ENCODE assay signal across 8 cellular contexts in genomic region chr1:150366416-150367296, GRCh38. TPM values are rescaled to one million over a fixed set of nuclear protein-coding genes. Genes with fewer than 3 reads are reported as not detected.
DNase-seq lines count a peak whose midpoint lies in the region; ATAC-seq, FAIRE-seq and TF ChIP-seq lines count a peak whose summit lies in the region.

No MANE protein-coding gene starts in this region.

- H3K27me3 ChIP-seq in GM12878 (replicated peaks in 1 of 2; ENCODE audit: control insufficient read depth in 2 of 2, insufficient read depth in 2 of 2, low read length in 1 of 2), result no peaks in the 10 kb centered on the region
- H3K27me3 ChIP-seq in vagina, result no peaks in the 10 kb centered on the region

- no peak for TF ChIP-seq POLR2A in GM12878 (IDR thresholded peaks at IDR 0.05; ENCODE audit: low read depth, low read length)
- no peak for TF ChIP-seq POLR2A in vagina (IDR thresholded peaks at IDR 0.05)

- H3K27ac ChIP-seq in GM12878 (ENCODE audit: control insufficient read depth, insufficient read depth) (peak overlapping the region; percentile 94), vagina (peak overlapping the region; percentile 96)

- H3K36me3 ChIP-seq in GM12878 (ENCODE audit: control insufficient read depth in 2 of 2, insufficient read depth in 2 of 2, low read length in 1 of 2) (no peaks in the 10 kb centered on the region), vagina (no peaks in the 10 kb centered on the region)

- FAIRE-seq in GM12878 (lab: Jason Lieb, UNC), result no peak

- no TSS peak for BruUV-seq in GM12878 (replicated peaks; lab: Mats Ljungman, UMichigan)

- TF ChIP-seq RAD21 in GM12878 (IDR thresholded peaks at IDR 0.05; ENCODE audit: insufficient read depth, low read depth, low read length), result no peak

- H3K4me3 Mint-ChIP-seq in CD14-positive monocyte, result peak overlapping the region; percentile 93 to 96

- TF ChIP-seq EP300 in GM12878 (IDR thresholded peaks at IDR 0.05; ENCODE audit: borderline replicate concordance in 1 of 2, control insufficient read depth in 1 of 2, low read depth in 2 of 2, low read length in 2 of 2), result no peak

- in situ Hi-C loops in GM12878 (cut with MboI), result no loop called here

- peaks cover 0 to 6% of the 10 kb centered on the region in 2 donors for H3K36me3 Mint-ChIP-seq in CD14-positive monocyte

- peak overlapping the region; percentile 67 for H3K4me2 ChIP-seq in GM12878 (ENCODE audit: control insufficient read depth, insufficient read depth)

- no peak for DNase-seq in CD14-positive monocyte (ENCODE audit: low spot score)
- no peak for DNase-seq in Jurkat, Clone E6-1 (ENCODE audit: low read depth, low spot score)
- DNase-seq in GM12878 (ENCODE audit: low read depth, low spot score), result no peak
- DNase-seq in medulla oblongata (ENCODE audit: extremely low spot score), result peak; percentile 42
- no peak for DNase-seq in vagina (ENCODE audit: extremely low spot score in 2 of 2)
- no peak for DNase-seq in SKM-1 (lab: John Stamatoyannopoulos, UW; ENCODE audit: unreplicated experiment)
- no peak for DNase-seq in stimulated activated CD4-positive, alpha-beta T cell treated with anti-CD3 and anti-CD28 coated beads, Interleukin-4, amount 100 ng/mL, for 24 hours

- H3K4me1 Mint-ChIP-seq in CD14-positive monocyte, result peaks cover 33% of the 10 kb centered on the region

- H3K4me1 ChIP-seq in GM12878 (ENCODE audit: control insufficient read depth, insufficient read depth, low read length) (peaks cover 5% of the 10 kb centered on the region), vagina (peaks cover 42% of the 10 kb centered on the region)

- SMC1A ChIA-PET in GM12878 (lab: Charles Lee; ENCODE audit: uncharacterized antibody, unreplicated experiment), result no interaction called here

- TF ChIP-seq CTCF in CD14-positive monocyte (IDR thresholded peaks at IDR 0.05), result no peak
- TF ChIP-seq CTCF in GM12878 (IDR thresholded peaks at IDR 0.05 in 2 of 3, conservative IDR thresholded peaks at IDR 0.05 in 1 of 3; ENCODE audit: control insufficient read depth in 2 of 3, extremely low read depth in 1 of 3, insufficient read depth in 1 of 3, low read depth in 3 of 3, low read length in 3 of 3), result no peak
- no peak for TF ChIP-seq CTCF in vagina (IDR thresholded peaks at IDR 0.05)

- H3K9ac ChIP-seq in GM12878 (ENCODE audit: control insufficient read depth, insufficient read depth, low read length), result peak overlapping the region; percentile 93

- peaks cover 0 to 2% (median 0%) of the 10 kb centered on the region in 7 donors for H3K9me3 Mint-ChIP-seq in CD14-positive monocyte

- no peak for ATAC-seq in GM12878
- no peak for ATAC-seq in HG03342 (IDR thresholded peaks at IDR 0.05; ENCODE audit: unreplicated experiment)

- POLR2A ChIA-PET in GM12878 (lab: Charles Lee), result interaction anchor here (0.5 to 1.7 kb wide), 5 partner anchors 15 to 246 kb away, joined by 3 to 5 read pairs (median 4); partner anchors contain the start of gene FALEC

- CTCF ChIA-PET in GM12878 (lab: Yijun Ruan, JAX), result interaction anchor here (0.6 to 1.4 kb wide), 2 partner anchors 74 to 111 kb away, joined by 3 read pairs; no protein-coding TSS in a partner anchor

- H3K27ac Mint-ChIP-seq in CD14-positive monocyte, result peak overlapping the region; percentile 26 to 100 (median 99)

- RAD21 ChIA-PET in GM12878 (lab: Charles Lee; ENCODE audit: unreplicated experiment), result no interaction called here

- H3K4me3 ChIP-seq in Jurkat, Clone E6-1 (ENCODE audit: low read length), result peak overlapping the region; percentile 90
- H3K4me3 ChIP-seq in GM12878 (peak overlapping the region; percentile 69), vagina (peak overlapping the region; percentile 48 to 61)

- no peak overlapping the region for H2AFZ ChIP-seq in GM12878 (ENCODE audit: control insufficient read depth, low read depth, low read length)

- WGBS in GM12878 (ENCODE audit: insufficient coverage, insufficient replicate concordance, low lambda C conversion rate, missing lambda C conversion rate), result 12% methylated on average over 12 of the region's 12 CpGs

- H3K9me3 ChIP-seq in GM12878 (replicated peaks; ENCODE audit: control insufficient read depth, insufficient read depth, low read length), result no peaks in the 10 kb centered on the region
- no peaks in the 10 kb centered on the region for H3K9me3 ChIP-seq in vagina

- peaks cover 0 to 1% (median 0%) of the 10 kb centered on the region in 3 donors for H3K27me3 Mint-ChIP-seq in CD14-positive monocyte (ENCODE audit: low read depth in 3 of 3)

- H4K20me1 ChIP-seq in GM12878 (ENCODE audit: control insufficient read depth, insufficient read depth), result no peaks in the 10 kb centered on the region

- intact Hi-C loops in CD14-positive monocyte (cut with micrococcal nuclease) (no loop called here), GM12878 (cut with micrococcal nuclease; ENCODE audit: unreplicated experiment) (loop anchor here (10.0 kb wide), 1 partner anchor 132 kb away; the partner anchor contains the start of gene ANP32E), vagina (cut with DNase I) (no loop called here)

- peaks cover 71% of the 10 kb centered on the region for H3K79me2 ChIP-seq in GM12878 (ENCODE audit: control insufficient read depth, insufficient read depth, low read length)

TF ChIP-seq in GM12878, 131 proteins besides CTCF, POLR2A, EP300 and RAD21:
- TF ChIP-seq, protein P1, sequence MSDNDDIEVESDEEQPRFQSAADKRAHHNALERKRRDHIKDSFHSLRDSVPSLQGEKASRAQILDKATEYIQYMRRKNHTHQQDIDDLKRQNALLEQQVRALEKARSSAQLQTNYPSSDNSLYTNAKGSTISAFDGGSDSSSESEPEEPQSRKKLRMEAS (IDR thresholded peaks at IDR 0.05; ENCODE audit: low read depth, low read length), result no peak
- TF ChIP-seq MXI1 (IDR thresholded peaks at IDR 0.05; ENCODE audit: low read depth, low read length), result 0 out of 2 replicates have a peak, but pooled peaks have one; percentile 5
- TF ChIP-seq, protein P2, sequence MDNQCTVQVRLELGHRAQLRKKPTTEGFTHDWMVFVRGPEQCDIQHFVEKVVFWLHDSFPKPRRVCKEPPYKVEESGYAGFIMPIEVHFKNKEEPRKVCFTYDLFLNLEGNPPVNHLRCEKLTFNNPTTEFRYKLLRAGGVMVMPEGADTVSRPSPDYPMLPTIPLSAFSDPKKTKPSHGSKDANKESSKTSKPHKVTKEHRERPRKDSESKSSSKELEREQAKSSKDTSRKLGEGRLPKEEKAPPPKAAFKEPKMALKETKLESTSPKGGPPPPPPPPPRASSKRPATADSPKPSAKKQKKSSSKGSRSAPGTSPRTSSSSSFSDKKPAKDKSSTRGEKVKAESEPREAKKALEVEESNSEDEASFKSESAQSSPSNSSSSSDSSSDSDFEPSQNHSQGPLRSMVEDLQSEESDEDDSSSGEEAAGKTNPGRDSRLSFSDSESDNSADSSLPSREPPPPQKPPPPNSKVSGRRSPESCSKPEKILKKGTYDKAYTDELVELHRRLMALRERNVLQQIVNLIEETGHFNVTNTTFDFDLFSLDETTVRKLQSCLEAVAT (IDR thresholded peaks at IDR 0.05), result 0 out of 2 replicates have a peak, but pooled peaks have one; percentile 36

RNA-seq across cellular contexts. Expression of gene RPRD2, which starts 2.7 kb away (rescaled TPM):
- polyA plus RNA-seq in CD14-positive monocyte (1 to 10 TPM; 5.9 to 9.7 TPM), GM12878 (2011; rRNA removed) (6.5 and 16.1 TPM in 2 replicates), GM12878 (2014; fragmentation: Illumina TruSeq; extraction: Trizol) (22.7 and 23.0 TPM in 2 replicates), GM12878 (2014; fragmentation: Nextera tagmentation; extraction: Ambion mirVana) (1 to 10 TPM; 1.9 to 4.0 TPM), GM12878 (2014; rRNA removed) (10.4 and 12.6 TPM in 2 replicates), GM12878 (2016; fragmentation: Nextera tagmentation; extraction: Ambion mirVana) (10 to 100 TPM; 21.6 to 24.2 TPM)
- 15.7 TPM for polyA plus RNA-seq in Jurkat, Clone E6-1 (2012; ENCODE audit: insufficient read depth, insufficient read length)
- 50.4 and 51.3 TPM in 2 replicates for total RNA-seq in GM12878 (2013; cell fraction: nucleolus; rRNA removed)
- total RNA-seq in GM12878 (2014; rRNA removed) (7.9 and 8.7 TPM in 2 replicates), GM12878 (2014; rRNA removed; fragmentation: Illumina TruSeq; extraction: Trizol) (9.2 and 9.4 TPM in 2 replicates), GM12878 (2021) (24.5 and 24.8 TPM in 2 replicates), vagina (23.8 TPM)
- 7.8 TPM for polyA plus RNA-seq in GM12878 (2011; ENCODE audit: low read depth)
- polyA plus RNA-seq in GM12878 (2011; cell fraction: cytosol; rRNA removed), result 10.1 and 13.1 TPM in 2 replicates
- polyA plus RNA-seq in GM12878 (2011; cell fraction: nucleus; rRNA removed), result 14.2 and 15.4 TPM in 2 replicates
- 11.6 and 11.9 TPM in 2 replicates for polyA plus RNA-seq in GM12878 (2012)
- 13.8 and 14.6 TPM in 2 replicates for polyA minus RNA-seq in GM12878 (2011; rRNA and poly(A)+ RNA removed)
- polyA minus RNA-seq in GM12878 (2011; cell fraction: cytosol; rRNA and poly(A)+ RNA removed), result 9.9 and 10.8 TPM in 2 replicates
- 15.5 and 24.6 TPM in 2 replicates for polyA minus RNA-seq in GM12878 (2011; cell fraction: nucleus; rRNA and poly(A)+ RNA removed)

RNA-seq across cellular contexts. Expression of gene PRPF3, which starts 45.3 kb away (rescaled TPM):
- polyA plus RNA-seq in CD14-positive monocyte, result 1 to 10 TPM; 5.9 to 7.9 TPM
- polyA plus RNA-seq in Jurkat, Clone E6-1 (2012; ENCODE audit: insufficient read depth, insufficient read length), result 55.4 TPM
- total RNA-seq in GM12878 (2013; cell fraction: nucleolus; rRNA removed), result 193 and 213 TPM in 2 replicates
- total RNA-seq in GM12878 (2014; rRNA removed), result 48.7 and 52.8 TPM in 2 replicates
- 62.7 and 64.4 TPM in 2 replicates for total RNA-seq in GM12878 (2014; rRNA removed; fragmentation: Illumina TruSeq; extraction: Trizol)
- 43.2 and 46.2 TPM in 2 replicates for total RNA-seq in GM12878 (2021)
- polyA plus RNA-seq in GM12878 (2011; ENCODE audit: low read depth), result 39.7 TPM
- polyA plus RNA-seq in GM12878 (2011; rRNA removed), result 45.2 and 49.6 TPM in 2 replicates
- 31.7 and 32.8 TPM in 2 replicates for polyA plus RNA-seq in GM12878 (2011; cell fraction: cytosol; rRNA removed)
- polyA plus RNA-seq in GM12878 (2011; cell fraction: nucleus; rRNA removed), result 81.3 and 93.7 TPM in 2 replicates
- 42.0 and 55.0 TPM in 2 replicates for polyA plus RNA-seq in GM12878 (2012)
- 67.5 and 78.4 TPM in 2 replicates for polyA plus RNA-seq in GM12878 (2014; fragmentation: Illumina TruSeq; extraction: Trizol)
- 10 to 100 TPM; 18.3 to 48.7 TPM for polyA plus RNA-seq in GM12878 (2014; fragmentation: Nextera tagmentation; extraction: Ambion mirVana)
- polyA plus RNA-seq in GM12878 (2014; rRNA removed), result 46.8 and 54.5 TPM in 2 replicates
- 10 to 100 TPM; 46.0 to 46.9 TPM for polyA plus RNA-seq in GM12878 (2016; fragmentation: Nextera tagmentation; extraction: Ambion mirVana)
- polyA minus RNA-seq in GM12878 (2011; rRNA and poly(A)+ RNA removed), result 36.2 and 43.5 TPM in 2 replicates
- polyA minus RNA-seq in GM12878 (2011; cell fraction: cytosol; rRNA and poly(A)+ RNA removed), result 10.4 and 16.2 TPM in 2 replicates
- polyA minus RNA-seq in GM12878 (2011; cell fraction: nucleus; rRNA and poly(A)+ RNA removed), result 29.0 and 37.8 TPM in 2 replicates
- total RNA-seq in vagina, result 39.8 TPM
